In the genomic region with DNA sequence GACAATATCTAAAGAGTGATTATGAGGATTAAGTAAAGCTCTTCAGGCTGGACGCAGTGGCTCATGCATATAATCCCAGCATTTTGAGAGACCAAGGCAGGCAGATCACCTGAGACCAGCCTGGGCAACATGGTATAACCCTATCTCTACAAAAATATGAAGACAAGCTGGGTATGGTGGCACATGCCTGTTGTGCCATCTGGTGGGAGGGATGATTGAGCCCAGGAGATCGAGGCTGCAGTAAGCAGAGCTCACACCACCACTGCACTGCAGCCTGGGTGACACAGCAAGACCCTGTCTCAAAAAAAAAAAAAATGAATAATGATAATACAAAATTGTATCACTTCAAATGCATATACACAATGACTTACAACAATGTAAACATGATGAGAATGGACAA, we compare ENCODE assay signal across 18 cellular contexts.
DNase-seq lines count a peak whose midpoint lies in the region; ATAC-seq and TF ChIP-seq lines count a peak whose summit lies in the region.
"Had no signal": no experiment of that assay in that cellular context is flagged by ENCODE, and none has a peak within 500 bp of the region (broad histone marks: within the 10 kb centered on the region; RNA-seq: fewer than 3 reads in every experiment).

No MANE protein-coding gene starts in this region.

- intact Hi-C loops in left ventricle myocardium superior (cut with micrococcal nuclease) = no loop called here

- peak; percentile 61 for DNase-seq in NCI-H2171 treated with DMSO at 0.1 percent for 48 hours (lab: John Stamatoyannopoulos, UW)
- DNase-seq in NCI-H2171 (lab: John Stamatoyannopoulos, UW) = no peak
- no peak for DNase-seq in LNCaP clone FGC (ENCODE audit: low read depth)
- peak; percentile 56 for DNase-seq in NCI-H69 (lab: John Stamatoyannopoulos, UW)
- DNase-seq in mesenteric fat pad (ENCODE audit: low spot score) = peak; percentile 22
- DNase-seq in G401 (ENCODE audit: low spot score) = no peak
- DNase-seq in left ventricle myocardium superior = no peak
- DNase-seq: C1 segment of cervical spinal cord, DMS153, GOT3, HFFc6, IMR-90, NCI-H1436 treated with DMSO at 0.1 percent for 48 hours, NCI-H2081 treated with DMSO at 0.1 percent for 48 hours, NCI-H446, SIG-M5, T-helper 17 cell had no signal

- no peak for ATAC-seq in left ventricle myocardium superior
- ATAC-seq in GM21737 (IDR thresholded peaks at IDR 0.05; ENCODE audit: unreplicated experiment) = no peak
- ATAC-seq: T-helper 17 cell had no signal

- no peak overlapping the region for H3K4me3 ChIP-seq in LNCaP clone FGC (ENCODE audit: low read depth, low read length)

- peak; percentile 17; the same call in 1 of the 2 replicates for TF ChIP-seq CTCF in LNCaP clone FGC (IDR thresholded peaks at IDR 0.05; ENCODE audit: control insufficient read depth, extremely low read depth, insufficient read depth)

- in situ Hi-C loops in G401 (cut with HindIII; ENCODE audit: low sequenced_read_pairs) = no loop called here

Comparison
In these comparisons a context has a peak if more than half of its experiments do, and no peak if none do; other contexts are left out.
1. DNase-seq: peak in NCI-H2171 treated with DMSO at 0.1 percent for 48 hours (single experiment), NCI-H69 (single experiment) and mesenteric fat pad (single experiment); none in NCI-H2171 (single experiment), LNCaP clone FGC (single experiment), G401 (single experiment) and left ventricle myocardium superior (single experiment).